In the genomic region with DNA sequence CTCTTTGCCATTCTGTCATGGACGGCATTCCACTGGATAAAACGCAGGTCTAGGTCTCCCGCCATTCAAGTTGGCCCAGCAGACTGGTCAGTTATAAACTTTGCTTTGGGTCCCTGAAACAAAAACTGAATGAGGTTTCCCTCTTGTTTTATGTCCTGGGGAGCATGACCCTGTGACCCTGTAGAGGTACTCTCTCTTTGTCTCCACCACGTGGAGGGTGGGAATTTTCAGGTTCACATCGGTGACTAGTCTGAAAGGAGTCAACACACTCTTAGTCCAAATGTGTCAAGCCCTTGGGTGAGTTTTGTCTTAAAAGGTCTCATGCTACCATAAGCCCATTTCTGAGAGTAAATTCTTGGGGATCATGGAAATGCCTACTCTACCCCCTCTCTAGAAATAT, we compare ENCODE assay signal across 15 cellular contexts.
DNase-seq lines count a peak whose midpoint lies in the region; ATAC-seq, FAIRE-seq and TF ChIP-seq lines count a peak whose summit lies in the region.
"Had no signal": no experiment of that assay in that cellular context is flagged by ENCODE, and none has a peak within 500 bp of the region (broad histone marks: within the 10 kb centered on the region; RNA-seq: fewer than 3 reads in every experiment).

No MANE protein-coding gene starts in this region.

- H4K8ac ChIP-seq in mesendoderm (ENCODE audit: low read depth, low read length), result no peak overlapping the region

- H2BK15ac ChIP-seq in mesendoderm (replicated peaks; ENCODE audit: low read depth), result no peak overlapping the region

- H3K9me3 ChIP-seq in MM.1S (replicated peaks; ENCODE audit: insufficient read depth, low read length) (no peaks in the 10 kb centered on the region), K562 (replicated peaks; ENCODE audit: control insufficient read depth, insufficient read depth, low read depth, low read length) (no peaks in the 10 kb centered on the region; the same call in 1 of the 2 replicates)

- no peak for TF ChIP-seq POLR2A in K562 (conservative IDR thresholded peaks at IDR 0.05)

- intact Hi-C loops in K562 (cut with micrococcal nuclease), result no loop called here

- H3K4me2 ChIP-seq in MM.1S (ENCODE audit: low read depth, low read length), result no peak overlapping the region
- H3K4me2 ChIP-seq in K562 (ENCODE audit: insufficient read depth, low read length), result no peak overlapping the region
- H3K4me2 ChIP-seq in mesendoderm (ENCODE audit: low read length), result no peak overlapping the region
- H3K4me2 ChIP-seq: BLaER1 treated with 17β-estradiol and CSF1 and Interleukin-3, amounts not matched to agents 10 nM and 100 nM; KMS-11 had no signal

- H3K4me3 ChIP-seq in MM.1S (ENCODE audit: low read length) (no peak overlapping the region), K562 (no peak overlapping the region), mesendoderm (ENCODE audit: low read length) (no peak overlapping the region)
- H3K4me3 ChIP-seq: BLaER1 treated with 17β-estradiol and CSF1 and Interleukin-3, amounts not matched to agents 10 nM and 100 nM had no signal

- H3K18ac ChIP-seq in mesendoderm (ENCODE audit: low read length), result peak overlapping the region; percentile 31

- H3K4me1 ChIP-seq in MM.1S (ENCODE audit: low read length), result no peaks in the 10 kb centered on the region
- no peaks in the 10 kb centered on the region for H3K4me1 ChIP-seq in K562 (replicated peaks in 1 of 2; ENCODE audit: control insufficient read depth in 2 of 2, insufficient read depth in 2 of 2, low read length in 2 of 2)
- peaks cover 2% of the 10 kb centered on the region for H3K4me1 ChIP-seq in mesendoderm (ENCODE audit: control insufficient read depth, low read depth, low read length)

- H2AK5ac ChIP-seq in mesendoderm (ENCODE audit: low read length), result no peak overlapping the region

- H2AFZ ChIP-seq in MM.1S (ENCODE audit: low read length) (no peak overlapping the region), K562 (ENCODE audit: low read depth, low read length) (no peak overlapping the region)

- H3K9ac ChIP-seq in MM.1S (ENCODE audit: low read length) (no peak overlapping the region), K562 (ENCODE audit: insufficient read depth in 1 of 2, low read depth in 2 of 2, low read length in 2 of 2) (no peak overlapping the region), mesendoderm (ENCODE audit: low read length) (no peak overlapping the region)
- H3K9ac ChIP-seq: BLaER1 treated with 17β-estradiol and CSF1 and Interleukin-3, amounts not matched to agents 10 nM and 100 nM; KMS-11 had no signal

- H3K27ac ChIP-seq in MM.1S (ENCODE audit: low read length), result no peak overlapping the region
- H3K27ac ChIP-seq in K562 (ENCODE audit: extremely low read depth, low read depth, low read length), result no peak overlapping the region
- H3K27ac ChIP-seq in mesendoderm (ENCODE audit: low read depth, low read length), result no peak overlapping the region
- H3K27ac ChIP-seq: BLaER1 treated with 17β-estradiol and CSF1 and Interleukin-3, amounts not matched to agents 10 nM and 100 nM; KMS-11 had no signal

- H3F3A ChIP-seq in MM.1S (ENCODE audit: insufficient read depth, low read length), result no peaks in the 10 kb centered on the region

- peak in 1 of 2 experiments; percentile 17; a peak in 2 of 4 replicates for TF ChIP-seq RAD21 in K562 (CRISPR knock-in tag; conservative IDR thresholded peaks at IDR 0.05 in 1 of 2, IDR thresholded peaks at IDR 0.05 in 1 of 2)

- in situ Hi-C loops in K562 (cut with MboI), result no loop called here

- no peaks in the 10 kb centered on the region for H3K27me3 ChIP-seq in MM.1S (replicated peaks; ENCODE audit: insufficient read depth, low read length)
- H3K27me3 ChIP-seq in K562 (ENCODE audit: control insufficient read depth in 2 of 2, insufficient read depth in 2 of 2, low read length in 2 of 2), result no peaks in the 10 kb centered on the region
- no peaks in the 10 kb centered on the region for H3K27me3 ChIP-seq in mesendoderm (ENCODE audit: insufficient read depth, low read length, poor library complexity)
- H3K27me3 ChIP-seq: BLaER1 treated with 17β-estradiol and CSF1 and Interleukin-3, amounts not matched to agents 10 nM and 100 nM had no signal

- H4K5ac ChIP-seq in mesendoderm (ENCODE audit: low read length), result no peak overlapping the region

- H4K20me1 ChIP-seq in MM.1S (ENCODE audit: insufficient read depth, low read length), result no peaks in the 10 kb centered on the region
- no peaks in the 10 kb centered on the region for H4K20me1 ChIP-seq in K562 (replicated peaks; ENCODE audit: control insufficient read depth, insufficient read depth, low read length)
- H4K20me1 ChIP-seq: BLaER1 treated with 17β-estradiol and CSF1 and Interleukin-3, amounts not matched to agents 10 nM and 100 nM had no signal

- H2BK120ac ChIP-seq in mesendoderm (ENCODE audit: low read depth, low read length), result no peak overlapping the region

- POLR2A ChIA-PET in K562 (lab: Yijun Ruan, JAX), result interaction anchor here (2.2 kb wide), 1 partner anchor 12 kb away, joined by 5 read pairs; no protein-coding TSS in a partner anchor

- H3K36me3 ChIP-seq in MM.1S (replicated peaks; ENCODE audit: insufficient read depth, low read length), result no peaks in the 10 kb centered on the region
- H3K36me3 ChIP-seq in K562 (ENCODE audit: control insufficient read depth, insufficient read depth, low read length), result no peaks in the 10 kb centered on the region
- H3K36me3 ChIP-seq in mesendoderm (ENCODE audit: control insufficient read depth, insufficient read depth, low read length), result no peaks in the 10 kb centered on the region
- H3K36me3 ChIP-seq: BLaER1 treated with 17β-estradiol and CSF1 and Interleukin-3, amounts not matched to agents 10 nM and 100 nM had no signal

- no peaks in the 10 kb centered on the region for H3K9me1 ChIP-seq in K562 (ENCODE audit: control insufficient read depth, insufficient read depth, low read length)

- DNase-seq in MM.1S, result peak; percentile 20
- DNase-seq in K562 (ENCODE audit: extremely low read depth in 1 of 4, low spot score in 3 of 4), result peak in 1 of 4 experiments; percentile 14
- no peak for DNase-seq in mesendoderm
- DNase-seq in NCI-H1930 (lab: John Stamatoyannopoulos, UW), result no peak
- DNase-seq in COLO829 (ENCODE audit: low spot score), result no peak
- DNase-seq in DMS 273 treated with DMSO at 0.1 percent for 48 hours (lab: John Stamatoyannopoulos, UW), result no peak
- no peak for DNase-seq in NOMO-1 treated with dmso at 0.1 percent for 144 hours (lab: John Stamatoyannopoulos, UW; ENCODE audit: unreplicated experiment)
- DNase-seq: ACHN; CD4-positive, CD25-positive, alpha-beta regulatory T cell; DMS79; IMR-90 had no signal

- TF ChIP-seq EP300 in K562 (IDR thresholded peaks at IDR 0.05; ENCODE audit: low read length), result no peak

- CTCF ChIA-PET in K562 (lab: Yijun Ruan, JAX; ENCODE audit: low intra/inter-chr PET ratio), result no interaction called here

- FAIRE-seq in K562 (lab: Jason Lieb, UNC), result peak; percentile 15
- FAIRE-seq: GM12891 had no signal

- 0 out of 3 replicates have a peak, but pooled peaks have one; percentile 48 for ATAC-seq in K562
- ATAC-seq: HCT116 had no signal

- no peaks in the 10 kb centered on the region for H3K79me1 ChIP-seq in mesendoderm (ENCODE audit: low read length)

- no peak overlapping the region for H2BK5ac ChIP-seq in mesendoderm (ENCODE audit: low read length)

- H3K79me2 ChIP-seq in MM.1S (ENCODE audit: low read length) (no peaks in the 10 kb centered on the region), K562 (ENCODE audit: control insufficient read depth, insufficient read depth, low read length) (no peaks in the 10 kb centered on the region), mesendoderm (ENCODE audit: control insufficient read depth, insufficient read depth, low read length) (no peaks in the 10 kb centered on the region)

- no TSS peak for BruUV-seq in K562 (replicated peaks; lab: Mats Ljungman, UMichigan)

- WGBS in K562 (ENCODE audit: insufficient coverage, low coverage, missing lambda C conversion rate), result 1% methylated on average over 5 of the region's 5 CpGs
- WGBS in mesendoderm (ENCODE audit: extremely low coverage, insufficient coverage, low lambda C conversion rate), result no CpG with 5 or more reads among the region's 5 CpGs

- no peak overlapping the region for H3K23ac ChIP-seq in mesendoderm (ENCODE audit: low read length)

- no peak overlapping the region for H3K56ac ChIP-seq in mesendoderm (ENCODE audit: low read length)

- no peak for TF ChIP-seq CTCF in MM.1S (IDR thresholded peaks at IDR 0.05; ENCODE audit: low read length)
- no peak for TF ChIP-seq CTCF in K562 (IDR thresholded peaks at IDR 0.05 in 2 of 3, conservative IDR thresholded peaks at IDR 0.05 in 1 of 3; ENCODE audit: insufficient read depth in 2 of 3, low read depth in 1 of 3, low read length in 3 of 3)

- H3K4ac ChIP-seq in mesendoderm (ENCODE audit: low read depth, low read length), result no peak overlapping the region

- H3K9me2 ChIP-seq in MM.1S (replicated peaks; ENCODE audit: insufficient read depth, low read length), result no peaks in the 10 kb centered on the region

TF ChIP-seq in K562, 482 proteins besides CTCF, POLR2A, EP300 and RAD21:
- no peak for TF ChIP-seq GATAD2A (IDR thresholded peaks at IDR 0.05)
- TF ChIP-seq NR2C2 (CRISPR knock-in tag; IDR thresholded peaks at IDR 0.05), result no peak
- 0 out of 2 replicates have a peak, but pooled peaks have one; percentile 22 for TF ChIP-seq NR2C2 (tag; IDR thresholded peaks at IDR 0.05)
